In the genomic region with DNA sequence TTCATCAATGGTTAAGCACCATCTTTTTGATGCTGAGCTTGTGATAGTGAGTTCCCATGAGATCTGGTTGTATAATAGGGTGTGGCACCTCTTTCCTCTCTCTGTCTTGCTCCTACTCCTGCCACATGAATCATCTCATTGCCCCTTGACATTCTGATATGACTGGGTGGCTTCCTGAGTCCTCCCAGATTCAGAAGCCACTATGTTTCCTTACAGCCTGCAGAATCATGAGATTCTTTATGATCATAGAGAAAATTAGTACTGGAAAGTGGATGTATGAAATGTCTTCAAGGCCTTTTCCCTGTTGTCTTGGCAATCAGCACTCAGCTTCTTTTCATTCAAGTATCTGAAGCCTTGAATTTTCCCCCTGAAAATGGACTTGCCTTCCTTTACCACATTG, we compare ENCODE assay signal across 9 cellular contexts. TPM values are rescaled to one million over a fixed set of nuclear protein-coding genes. Genes with fewer than 3 reads are reported as not detected.
"Had no signal": no experiment of that assay in that cellular context is flagged by ENCODE, and none has a peak within 500 bp of the region (broad histone marks: within the 10 kb centered on the region; RNA-seq: fewer than 3 reads in every experiment).

No MANE protein-coding gene starts in this region.

RNA-seq across cellular contexts. Expression of a gene that starts 14.9 kb away (rescaled TPM):
- total RNA-seq: activated B cell treated with CpG ODN at 0.5 μM for 24 hours; activated CD4-positive, alpha-beta memory T cell treated with anti-CD3 and anti-CD28 coated beads for 36 hours; activated CD4-positive, alpha-beta memory T cell treated with anti-CD3 and anti-CD28 coated beads, Interleukin-2, amount 10 ng/mL, durations not matched to agents 7 days and 5 days; activated CD8-positive, alpha-beta memory T cell treated with anti-CD3 and anti-CD28 coated beads, Interleukin-2, amount 10 ng/mL, durations not matched to agents 7 days and 5 days; activated CD8-positive, alpha-beta T cell treated with anti-CD3 and anti-CD28 coated beads, Interleukin-2, amount 10 ng/mL, durations not matched to agents 7 days and 5 days; T-cell; T-helper 1 cell treated with Interleukin-12 subunit alpha and Interleukin-12 subunit beta and Interleukin-4 antibody, amounts not matched to agents 30 ng/mL and 1 ng/mL, for 36 hours; T-helper 17 cell; T-helper 2 cell treated with Interferon-gamma antibody and Interleukin-4, amounts not matched to agents 100 ng/mL and 5 ng/mL, for 36 hours had no signal
